In the genomic region with DNA sequence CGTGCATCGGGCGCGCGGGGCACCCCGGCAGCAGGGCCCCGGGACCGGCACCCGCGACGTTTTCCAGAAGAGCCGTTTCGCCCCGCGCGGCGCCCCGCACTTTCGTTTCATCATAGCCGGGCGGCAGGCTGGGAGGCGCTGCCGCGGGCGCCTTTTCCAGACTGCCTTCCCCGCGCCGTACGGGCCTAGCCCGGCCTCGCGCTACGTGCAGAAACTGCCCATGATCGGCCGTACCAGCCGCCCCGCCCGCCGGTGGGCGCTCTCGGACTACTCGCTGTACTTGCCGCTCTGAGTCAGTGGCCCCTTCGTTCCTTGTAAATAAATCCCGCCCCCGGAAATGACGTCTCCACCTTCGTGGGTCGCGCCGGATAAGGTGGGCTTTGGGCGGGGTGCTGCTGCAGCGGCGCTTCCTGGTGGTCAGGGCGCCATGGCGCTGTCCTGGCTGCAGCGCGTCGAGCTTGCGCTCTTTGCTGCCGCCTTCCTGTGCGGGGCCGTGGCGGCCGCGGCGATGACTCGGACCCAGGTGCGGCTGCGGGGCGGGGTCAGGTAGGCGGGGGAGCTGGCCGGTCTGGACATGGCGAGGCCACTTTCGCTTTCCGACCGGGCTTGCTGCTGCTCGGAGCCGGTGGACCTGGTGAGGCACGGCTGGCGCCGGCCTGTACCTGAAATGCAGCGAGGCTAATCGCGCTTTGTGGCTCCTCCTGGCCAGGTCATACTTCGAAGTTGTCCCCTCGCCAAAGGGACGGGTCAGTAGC, we compare ENCODE assay signal across 8 cellular contexts. TPM values are rescaled to one million over a fixed set of nuclear protein-coding genes. Genes with fewer than 3 reads are reported as not detected.
DNase-seq lines count a peak whose midpoint lies in the region; ATAC-seq and TF ChIP-seq lines count a peak whose summit lies in the region.

Gene TMEM179B (plus strand): TSS at position 398 of the 755 bp plus-strand sequence. CDS start 30 bp downstream, at position 428.

- no peaks in the 10 kb centered on the region for H3K9me3 Mint-ChIP-seq in IgD-negative memory B cell

- peaks cover 27% of the 10 kb centered on the region for H3K4me1 ChIP-seq in muscle layer of colon (ENCODE audit: insufficient read depth, low read length)

- H3K9me3 ChIP-seq in muscle layer of colon (ENCODE audit: low read length), result no peaks in the 10 kb centered on the region

- peak within 1 kb of the TSS; percentile 69 to 100 for H3K4me3 ChIP-seq in muscle layer of colon (ENCODE audit: low read depth in 1 of 2, low read length in 2 of 2)

- no peaks in the 10 kb centered on the region for H3K27me3 ChIP-seq in muscle layer of colon (ENCODE audit: control insufficient read depth in 1 of 2, insufficient read depth in 2 of 2, low read length in 2 of 2)

- ATAC-seq in GM21528 (IDR thresholded peaks at IDR 0.05; ENCODE audit: low FRiP score, unreplicated experiment), result peak; percentile 66

- TF ChIP-seq POLR2A in erythroblast (IDR thresholded peaks at IDR 0.05; ENCODE audit: low read length), result peak; percentile 97

- peak within 1 kb of the TSS; percentile 87 for H3K27ac ChIP-seq in muscle layer of colon (ENCODE audit: low read depth, low read length)

- peak within 1 kb of the TSS; percentile 95 to 98 (median 96) for H3K4me3 Mint-ChIP-seq in IgD-negative memory B cell

- DNase-seq in DMS153 (lab: John Stamatoyannopoulos, UW) (peak; percentile 94), OCI-M2 (lab: John Stamatoyannopoulos, UW; ENCODE audit: unreplicated experiment) (peak; percentile 61), activated T-cell treated with anti-CD3 and anti-CD28 coated beads for 48 hours (ENCODE audit: low read depth) (peak; percentile 96), erythroblast (lab: John Stamatoyannopoulos, UW) (peak; percentile 99)
- DNase-seq in stimulated activated CD8-positive, alpha-beta memory T cell treated with anti-CD3 and anti-CD28 coated beads, Interleukin-7, amount 100 ng/mL, for 24 hours (ENCODE audit: low read depth), result peak; percentile 99

- H3K36me3 Mint-ChIP-seq in IgD-negative memory B cell, result peaks cover 3% of the 10 kb centered on the region

- H3K36me3 ChIP-seq in muscle layer of colon (ENCODE audit: insufficient read depth, low read length), result peaks cover 33% of the 10 kb centered on the region

- peak within 1 kb of the TSS; percentile 97 for H3K9ac ChIP-seq in muscle layer of colon (ENCODE audit: low read length)

- peaks cover 9 to 36% (median 32%) of the 10 kb centered on the region in 3 donors for H3K4me1 Mint-ChIP-seq in IgD-negative memory B cell

- H3K27me3 Mint-ChIP-seq in IgD-negative memory B cell, result no peaks in the 10 kb centered on the region

- peak within 1 kb of the TSS; percentile 94 to 97 (median 94) for H3K27ac Mint-ChIP-seq in IgD-negative memory B cell

RNA-seq across cellular contexts. Expression of gene TMEM179B, which starts in this region (rescaled TPM):
- 101 TPM for polyA plus RNA-seq in IgD-negative memory B cell

Comparison
In these comparisons a context has a peak if more than half of its experiments do, and no peak if none do; other contexts are left out.
1. Peak in every context shown above with its lines: DNase-seq, ATAC-seq, H3K4me3 ChIP-seq and H3K27ac ChIP-seq.